Comparison of ENCODE assay signal across 12 cellular contexts in the genomic region with DNA sequence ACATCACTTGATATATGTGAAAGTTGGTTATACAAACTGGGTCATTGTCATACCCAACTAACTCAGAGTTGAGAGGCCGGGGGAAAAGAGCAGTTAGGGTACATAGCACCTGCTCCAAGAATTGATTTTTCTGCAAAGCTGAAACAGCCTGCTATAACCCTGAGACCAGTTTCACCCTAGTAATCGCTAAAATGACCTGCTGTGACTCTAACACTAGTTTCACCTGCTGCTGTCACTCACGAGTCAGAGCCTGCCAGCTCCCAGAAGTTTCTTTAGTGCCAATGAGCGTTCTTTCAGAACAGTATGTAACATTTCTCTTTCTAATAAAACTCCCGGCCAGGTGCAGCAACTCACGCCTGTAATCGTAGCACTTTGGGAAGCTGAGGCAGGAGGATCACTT. TPM values are rescaled to one million over a fixed set of nuclear protein-coding genes. Genes with fewer than 3 reads are reported as not detected.
A peak's percentile ranks its signal among the peaks of the same experiment; 100 is the strongest.
DNase-seq lines count a peak whose midpoint lies in the region; ATAC-seq and TF ChIP-seq lines count a peak whose summit lies in the region.
"Had no signal": no experiment of that assay in that cellular context is flagged by ENCODE, and none has a peak within 500 bp of the region (broad histone marks: within the 10 kb centered on the region; RNA-seq: fewer than 3 reads in every experiment).

No MANE protein-coding gene starts in this region.

- no peak overlapping the region for H3K27ac ChIP-seq in CD8-positive, alpha-beta memory T cell (ENCODE audit: low read depth, low read length)
- H3K27ac ChIP-seq in mammary epithelial cell (ENCODE audit: insufficient read depth, low read depth, low read length), result no peak overlapping the region

- peaks cover 19% of the 10 kb centered on the region for H3K4me1 ChIP-seq in CD8-positive, alpha-beta memory T cell (ENCODE audit: insufficient read depth, low read length)
- H3K4me1 ChIP-seq in mammary epithelial cell (ENCODE audit: insufficient read depth, low read length), result peaks cover 23% of the 10 kb centered on the region
- H3K4me1 ChIP-seq: HAP-1 had no signal

- H3K27me3 ChIP-seq in CD8-positive, alpha-beta memory T cell (ENCODE audit: insufficient read depth, low read length, poor library complexity, severe bottlenecking), result no peaks in the 10 kb centered on the region
- H3K27me3 ChIP-seq in mammary epithelial cell (ENCODE audit: insufficient read depth, low read length), result no peaks in the 10 kb centered on the region

- peak overlapping the region in 6 of 7 donors; percentile 66 to 84 (median 70) for H3K4me3 Mint-ChIP-seq in CD8-positive, alpha-beta memory T cell

- peaks cover 40 to 59% (median 55%) of the 10 kb centered on the region in 3 donors for H3K4me1 Mint-ChIP-seq in CD8-positive, alpha-beta memory T cell

- H3K9ac ChIP-seq in mammary epithelial cell (ENCODE audit: insufficient read depth, low read length), result no peak overlapping the region

- no peaks in the 10 kb centered on the region for H3K27me3 Mint-ChIP-seq in CD8-positive, alpha-beta memory T cell

- no peaks in the 10 kb centered on the region for H3K79me2 ChIP-seq in mammary epithelial cell (ENCODE audit: insufficient read depth, low read length)

- DNase-seq in CD8-positive, alpha-beta memory T cell, result no peak
- DNase-seq in activated naive CD4-positive, alpha-beta T cell treated with anti-CD3 and anti-CD28 coated beads, Interleukin-2, amount 50 U/mL, for 72 hours (ENCODE audit: low spot score in 2 of 2), result peak in 1 of 2 donors; percentile 55
- DNase-seq in amniotic stem cell (lab: John Stamatoyannopoulos, UW), result no peak
- DNase-seq in mammary epithelial cell, result no peak
- no peak for DNase-seq in HK-2 (ENCODE audit: unreplicated experiment)
- no peak for DNase-seq in HPDE6-E6E7 (ENCODE audit: extremely low spot score)
- DNase-seq: hippocampal formation, NCI-H187 treated with DMSO at 0.1 percent for 48 hours, T-helper 9 cell had no signal

- no peak overlapping the region for H2AFZ ChIP-seq in mammary epithelial cell (ENCODE audit: low read depth, low read length)

- WGBS in mammary epithelial cell (ENCODE audit: low coverage, missing lambda C conversion rate), result 98% methylated on average over 7 of the region's 7 CpGs

- POLR2A ChIA-PET in CD8-positive, alpha-beta memory T cell (lab: Charles Lee), result interaction anchor here (0.8 kb wide), 2 partner anchors 25 to 120 kb away, joined by 3 to 4 read pairs; no protein-coding TSS in a partner anchor

- H3K36me3 ChIP-seq in CD8-positive, alpha-beta memory T cell (ENCODE audit: insufficient read depth, low read length), result no peaks in the 10 kb centered on the region
- H3K36me3 ChIP-seq in mammary epithelial cell (ENCODE audit: insufficient read depth, low read length), result no peaks in the 10 kb centered on the region
- H3K36me3 ChIP-seq: HAP-1 had no signal

- no peak for TF ChIP-seq CTCF in mammary epithelial cell (conservative IDR thresholded peaks at IDR 0.05 in 1 of 2, IDR thresholded peaks at IDR 0.05 in 1 of 2; ENCODE audit: extremely low read depth in 1 of 2, insufficient read depth in 1 of 2, low read depth in 1 of 2, low read length in 2 of 2)

- in situ Hi-C loops in mammary epithelial cell (cut with MboI; ENCODE audit: low sequenced_read_pairs in 2 of 2), result loop anchor here in 1 of 2 donors (5.0 kb wide), 1 partner anchor 121 kb away; a partner anchor contains a TSS

- BruUV-seq in mammary epithelial cell (replicated peaks; lab: Mats Ljungman, UMichigan), result no TSS peak

- no peak overlapping the region for H3K4me2 ChIP-seq in mammary epithelial cell (ENCODE audit: insufficient read depth, low read depth, low read length)

- intact Hi-C loops in mammary epithelial cell (cut with micrococcal nuclease), result no loop called here

- no peaks in the 10 kb centered on the region for H3K9me3 ChIP-seq in CD8-positive, alpha-beta memory T cell (ENCODE audit: low read length)
- H3K9me3 ChIP-seq in mammary epithelial cell (replicated peaks; ENCODE audit: insufficient read depth, low read length), result no peaks in the 10 kb centered on the region
- H3K9me3 ChIP-seq: HAP-1 had no signal

- H3K36me3 Mint-ChIP-seq in CD8-positive, alpha-beta memory T cell, result peaks cover 8 to 35% (median 12%) of the 10 kb centered on the region in 3 donors
- peaks cover 7 to 19% of the 10 kb centered on the region in 2 donors for H3K36me3 Mint-ChIP-seq in activated naive CD4-positive, alpha-beta T cell treated with anti-CD3 and anti-CD28 coated beads, Interleukin-2, amount 50 U/mL, for 72 hours

- H4K20me1 ChIP-seq in mammary epithelial cell (ENCODE audit: insufficient read depth, low read length), result no peaks in the 10 kb centered on the region

- peaks cover 0 to 5% (median 0%) of the 10 kb centered on the region in 5 donors for H3K9me3 Mint-ChIP-seq in CD8-positive, alpha-beta memory T cell
- H3K9me3 Mint-ChIP-seq in activated naive CD4-positive, alpha-beta T cell treated with anti-CD3 and anti-CD28 coated beads, Interleukin-2, amount 50 U/mL, for 72 hours, result peaks cover 3 to 7% of the 10 kb centered on the region in 2 donors

- ATAC-seq in GM19023 (IDR thresholded peaks at IDR 0.05; ENCODE audit: unreplicated experiment) (peak; percentile 50), HG03045 (IDR thresholded peaks at IDR 0.05; ENCODE audit: unreplicated experiment) (peak; percentile 54)
- ATAC-seq in activated naive CD4-positive, alpha-beta T cell treated with anti-CD3 and anti-CD28 coated beads, Interleukin-2, amount 50 U/mL, for 72 hours, result peak; percentile 64 to 65

- H3K4me3 ChIP-seq in CD8-positive, alpha-beta memory T cell (ENCODE audit: low read length), result no peak overlapping the region
- H3K4me3 ChIP-seq in mammary epithelial cell (replicated peaks in 1 of 3; ENCODE audit: insufficient read depth in 1 of 3, low read depth in 2 of 3, low read length in 3 of 3), result no peak overlapping the region
- H3K4me3 ChIP-seq: HAP-1 had no signal

- dilution Hi-C loops in mammary epithelial cell (cut with HindIII; ENCODE audit: low sequenced_read_pairs), result no loop called here

- peak overlapping the region; percentile 83 to 95 (median 90) for H3K27ac Mint-ChIP-seq in CD8-positive, alpha-beta memory T cell
- H3K27ac Mint-ChIP-seq in activated naive CD4-positive, alpha-beta T cell treated with anti-CD3 and anti-CD28 coated beads, Interleukin-2, amount 50 U/mL, for 72 hours, result peak overlapping the region; percentile 58 to 84

- CTCF ChIA-PET in CD8-positive, alpha-beta memory T cell (lab: Charles Lee), result interaction anchor here (0.6 to 7.7 kb wide), 10 partner anchors 12 to 187 kb away, joined by 3 to 128 read pairs (median 4); a partner anchor contains a TSS
- CTCF ChIA-PET in mammary epithelial cell (lab: Charles Lee; ENCODE audit: low non-redundant PET), result no interaction called here

RNA-seq across cellular contexts. Expression of a gene that starts 28.0 kb away (rescaled TPM):
- 100 to 1,000 TPM; 378 to 381 TPM for total RNA-seq in CD8-positive, alpha-beta memory T cell
- 200 TPM for polyA plus RNA-seq in CD8-positive, alpha-beta memory T cell
- total RNA-seq in activated naive CD4-positive, alpha-beta T cell treated with anti-CD3 and anti-CD28 coated beads, Interleukin-2, amount 50 U/mL, for 72 hours, result 100 to 1,000 TPM; 236 to 294 TPM
- 100 to 1,000 TPM in 1 of 2 donors, 10 to 100 TPM in 1; 72.7 to 183 TPM for total RNA-seq in mammary epithelial cell
- 225 TPM for polyA plus RNA-seq in mammary epithelial cell
- polyA minus RNA-seq in mammary epithelial cell, result 168 TPM

RNA-seq across cellular contexts. Expression of a gene that starts 54.8 kb away (rescaled TPM):
- 10 to 100 TPM; 40.6 to 45.2 TPM for total RNA-seq in CD8-positive, alpha-beta memory T cell
- polyA plus RNA-seq in CD8-positive, alpha-beta memory T cell, result 11.9 TPM
- 10 to 100 TPM; 23.8 to 25.4 TPM for total RNA-seq in activated naive CD4-positive, alpha-beta T cell treated with anti-CD3 and anti-CD28 coated beads, Interleukin-2, amount 50 U/mL, for 72 hours
- 10 to 100 TPM in 1 of 2 donors, 1 to 10 TPM in 1; 5.8 to 15.1 TPM for total RNA-seq in mammary epithelial cell
- polyA plus RNA-seq in mammary epithelial cell, result 11.0 TPM
- 3.0 TPM for polyA minus RNA-seq in mammary epithelial cell

RNA-seq across cellular contexts. Expression of a gene that starts 57.3 kb away (rescaled TPM):
- 100 to 1,000 TPM; 107 to 109 TPM for total RNA-seq in CD8-positive, alpha-beta memory T cell
- 51.4 TPM for polyA plus RNA-seq in CD8-positive, alpha-beta memory T cell
- 10 to 100 TPM; 16.1 to 45.0 TPM for total RNA-seq in activated naive CD4-positive, alpha-beta T cell treated with anti-CD3 and anti-CD28 coated beads, Interleukin-2, amount 50 U/mL, for 72 hours
- total RNA-seq in mammary epithelial cell, result under 1 TPM in 1 of 2 donors, not detected in 1; 0.50 TPM
- polyA plus RNA-seq in mammary epithelial cell, result 0.17 TPM
- polyA minus RNA-seq in mammary epithelial cell, result not detected

Comparison
In these comparisons a context has a peak if more than half of its experiments do, and no peak if none do; other contexts are left out.
1. RNA of a gene that starts 57.3 kb away (total RNA-seq): 107 to 109 TPM in CD8-positive, alpha-beta memory T cell and 16.1 to 45.0 TPM in activated naive CD4-positive, alpha-beta T cell treated with anti-CD3 and anti-CD28 coated beads, Interleukin-2, amount 50 U/mL, for 72 hours; 0.50 TPM in mammary epithelial cell; every median in the first group is over 10 times any median in the second.
2. Peak in every context shown above with its lines, with median percentiles within 50 percentile points of each other: ATAC-seq.